In genomic region chr1:161197560-161198205, GRCh38 we compare ENCODE assay signal across 13 cellular contexts. TPM values are rescaled to one million over a fixed set of nuclear protein-coding genes. Genes with fewer than 3 reads are reported as not detected.
A peak's percentile ranks its signal among the peaks of the same experiment; 100 is the strongest.
DNase-seq lines count a peak whose midpoint lies in the region; ATAC-seq and TF ChIP-seq lines count a peak whose summit lies in the region.
"Had no signal": no experiment of that assay in that cellular context is flagged by ENCODE, and none has a peak within 500 bp of the region (broad histone marks: within the 10 kb centered on the region; RNA-seq: fewer than 3 reads in every experiment).

No MANE protein-coding gene starts in this region.

- peak overlapping the region; percentile 64 for H3K4me3 Mint-ChIP-seq in neural progenitor cell
- H3K4me3 Mint-ChIP-seq: activated T-cell treated with anti-CD3 and anti-CD28 coated beads, Interleukin-2, amount 50 U/mL, for 4 hours had no signal

- H3K4me3 ChIP-seq in heart right ventricle (peak overlapping the region; percentile 28 to 67 (median 57)), fibroblast of mammary gland (ENCODE audit: control insufficient read depth, low read depth, low read length) (peak overlapping the region; percentile 85), neural progenitor cell (peak overlapping the region; percentile 40)

- H3K27me3 Mint-ChIP-seq in neural progenitor cell (ENCODE audit: insufficient read depth, low read depth): peaks cover 3% of the 10 kb centered on the region

- TF ChIP-seq CTCF in heart right ventricle (IDR thresholded peaks at IDR 0.05) (no peak), fibroblast of mammary gland (conservative IDR thresholded peaks at IDR 0.05; ENCODE audit: control insufficient read depth, insufficient read depth, low read depth, low read length) (no peak), neural progenitor cell (IDR thresholded peaks at IDR 0.05) (no peak)

- H3K9ac ChIP-seq in neural progenitor cell: no peak overlapping the region

- no peaks in the 10 kb centered on the region for H3K9me3 Mint-ChIP-seq in neural progenitor cell
- H3K9me3 Mint-ChIP-seq: activated T-cell treated with anti-CD3 and anti-CD28 coated beads, Interleukin-2, amount 50 U/mL, for 4 hours had no signal

- H3K9me3 ChIP-seq in heart right ventricle (no peaks in the 10 kb centered on the region), neural progenitor cell (ENCODE audit: low read depth) (no peaks in the 10 kb centered on the region)

- DNase-seq in heart right ventricle (no peak), left ventricle myocardium superior (no peak), fibroblast of mammary gland (ENCODE audit: low read depth) (peak; percentile 43), neural progenitor cell (ENCODE audit: low spot score) (no peak), Kasumi-1 (lab: John Stamatoyannopoulos, UW) (no peak), dermis blood vessel endothelial cell (no peak), AML-193 (lab: John Stamatoyannopoulos, UW) (no peak)
- DNase-seq: activated T-cell treated with anti-CD3 and anti-CD28 coated beads, Interleukin-2, amount 50 U/mL, for 4 hours; NCI-H2029; stimulated activated naive CD4-positive, alpha-beta T cell had no signal

- 57 to 61% methylated on average over 11 of the region's 11 CpGs for WGBS in heart right ventricle, 2 donors

- H3K4me1 ChIP-seq in heart right ventricle: peaks cover 35 to 89% (median 79%) of the 10 kb centered on the region in 9 donors
- H3K4me1 ChIP-seq in neural progenitor cell: peaks cover 58% of the 10 kb centered on the region

- H3K27ac ChIP-seq in heart right ventricle: peak overlapping the region; percentile 80 to 100 (median 98)
- H3K27ac ChIP-seq in neural progenitor cell: peak overlapping the region; percentile 5

- H3F3A ChIP-seq in neural progenitor cell (ENCODE audit: low read depth): peaks cover 42% of the 10 kb centered on the region

- peak overlapping the region; percentile 90 for H3K27ac Mint-ChIP-seq in neural progenitor cell

- H3K27me3 ChIP-seq in heart right ventricle (no peaks in the 10 kb centered on the region), neural progenitor cell (no peaks in the 10 kb centered on the region)

- peaks cover 4% of the 10 kb centered on the region for H3K79me2 ChIP-seq in neural progenitor cell (ENCODE audit: low read depth)

- ATAC-seq in heart right ventricle (no peak), left ventricle myocardium superior (no peak), HG03460 (IDR thresholded peaks at IDR 0.05; ENCODE audit: unreplicated experiment) (no peak)
- ATAC-seq: activated T-cell treated with anti-CD3 and anti-CD28 coated beads, Interleukin-2, amount 50 U/mL, for 4 hours had no signal

- no peaks in the 10 kb centered on the region for H4K20me1 ChIP-seq in neural progenitor cell (ENCODE audit: low read depth)

- H2AFZ ChIP-seq in neural progenitor cell (replicated peaks): no peak overlapping the region

- intact Hi-C loops in heart right ventricle (cut with DNase I): loop anchor here in 4 of 10 donors (10.0 kb wide), 1 partner anchor 187 kb away; no protein-coding TSS in a partner anchor
- intact Hi-C loops in left ventricle myocardium superior (cut with micrococcal nuclease): no loop called here

- peaks cover 62% of the 10 kb centered on the region for H3K4me1 Mint-ChIP-seq in neural progenitor cell

- no peaks in the 10 kb centered on the region for H3K36me3 Mint-ChIP-seq in neural progenitor cell

- peak overlapping the region; percentile 83 for H3K4me2 ChIP-seq in neural progenitor cell

- H3K36me3 ChIP-seq in heart right ventricle (peaks cover 0 to 40% (median 0%) of the 10 kb centered on the region in 9 donors), neural progenitor cell (no peaks in the 10 kb centered on the region)

RNA-seq across cellular contexts. Expression of gene ADAMTS4, which starts 1.2 kb away (rescaled TPM):
- 10 to 100 TPM in 6 of 10 donors, 1 to 10 TPM in 4; 1.7 to 86.1 (median 17.7) TPM for total RNA-seq in heart right ventricle
- polyA plus RNA-seq in heart right ventricle: 10 to 100 TPM in 1 of 2 donors, 1 to 10 TPM in 1; 5.4 to 11.9 TPM
- total RNA-seq in left ventricle myocardium superior: 7.2 TPM
- total RNA-seq in neural progenitor cell (ENCODE audit: low replicate concordance): 1.3 and 5.4 TPM in 2 replicates
- 19.7 and 38.9 TPM in 2 replicates for total RNA-seq in dermis blood vessel endothelial cell

RNA-seq across cellular contexts. Expression of gene NDUFS2, which starts 4.5 kb away (rescaled TPM):
- total RNA-seq in heart right ventricle (100 to 1,000 TPM; 244 to 370 (median 318) TPM), left ventricle myocardium superior (335 TPM), neural progenitor cell (ENCODE audit: low replicate concordance) (105 and 107 TPM in 2 replicates), dermis blood vessel endothelial cell (154 and 208 TPM in 2 replicates)
- polyA plus RNA-seq in heart right ventricle: 100 to 1,000 TPM; 121 to 193 TPM

RNA-seq across cellular contexts. Expression of gene FCER1G, which starts 17.4 kb away (rescaled TPM):
- 10 to 100 TPM in 4 of 10 donors, 1 to 10 TPM in 6; 2.0 to 65.8 (median 5.3) TPM for total RNA-seq in heart right ventricle
- 10 to 100 TPM; 19.7 to 64.6 TPM for polyA plus RNA-seq in heart right ventricle
- 24.8 TPM for total RNA-seq in left ventricle myocardium superior
- 0.34 TPM in 1 of 2 replicates, not detected in the other for total RNA-seq in neural progenitor cell (ENCODE audit: low replicate concordance)
- total RNA-seq in dermis blood vessel endothelial cell: 0.19 TPM in 1 of 2 replicates, not detected in the other
- total RNA-seq: renal cortical epithelial cell had no signal

RNA-seq across cellular contexts. Expression of gene B4GALT3, which starts 20.4 kb away (rescaled TPM):
- total RNA-seq in heart right ventricle (10 to 100 TPM; 12.1 to 28.9 (median 19.6) TPM), left ventricle myocardium superior (23.6 TPM), neural progenitor cell (ENCODE audit: low replicate concordance) (9.5 and 36.5 TPM in 2 replicates), dermis blood vessel endothelial cell (24.8 and 44.1 TPM in 2 replicates)
- 10 to 100 TPM; 11.5 to 25.5 TPM for polyA plus RNA-seq in heart right ventricle

RNA-seq across cellular contexts. Expression of gene APOA2, which starts 25.7 kb away (rescaled TPM):
- under 1 TPM in 1 of 10 donors, not detected in 9; 0.89 TPM for total RNA-seq in heart right ventricle
- not detected for polyA plus RNA-seq in heart right ventricle
- not detected for total RNA-seq in left ventricle myocardium superior
- not detected in 2 replicates for total RNA-seq in neural progenitor cell (ENCODE audit: low replicate concordance)
- not detected in 2 replicates for total RNA-seq in dermis blood vessel endothelial cell
- total RNA-seq: frontal cortex, renal cortical epithelial cell had no signal
